Comparison of ENCODE assay signal across 25 cellular contexts in the genomic region with DNA sequence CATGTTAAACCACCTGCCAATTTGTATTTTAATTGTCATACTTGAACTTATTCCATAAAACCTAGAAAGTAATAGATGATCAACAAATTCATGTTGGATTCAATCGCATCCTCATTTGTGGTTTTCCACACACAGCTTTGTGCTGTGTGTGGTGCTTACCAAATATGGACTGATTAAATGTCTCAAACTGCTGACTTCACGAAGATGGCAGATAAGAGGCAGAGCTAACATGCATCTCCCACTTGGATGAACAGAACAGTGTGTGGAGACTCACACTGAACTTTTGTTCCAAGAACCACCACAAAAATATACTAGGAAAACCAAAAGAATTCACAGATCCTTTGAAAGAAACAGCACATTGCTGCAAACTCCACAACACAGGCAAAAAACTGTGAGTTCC.
A peak's percentile ranks its signal among the peaks of the same experiment; 100 is the strongest.
DNase-seq lines count a peak whose midpoint lies in the region; ATAC-seq and TF ChIP-seq lines count a peak whose summit lies in the region.
"Had no signal": no experiment of that assay in that cellular context is flagged by ENCODE, and none has a peak within 500 bp of the region (broad histone marks: within the 10 kb centered on the region; RNA-seq: fewer than 3 reads in every experiment).

No MANE protein-coding gene starts in this region.

- H3K4me3 ChIP-seq in SK-N-MC (peak overlapping the region; percentile 11; the same call in 1 of the 2 replicates), astrocyte of the spinal cord (ENCODE audit: low read depth, low read length) (no peak overlapping the region)
- H3K4me3 ChIP-seq in CD8-positive, alpha-beta memory T cell (ENCODE audit: low read length), result no peak overlapping the region
- H3K4me3 ChIP-seq: GM12878 had no signal

- no peaks in the 10 kb centered on the region for H3K4me1 Mint-ChIP-seq in CD8-positive, alpha-beta memory T cell
- H3K4me1 Mint-ChIP-seq in activated CD4-positive, alpha-beta T cell treated with anti-CD3 and anti-CD28 coated beads, Interleukin-2, amount 10 ng/mL, durations not matched to agents 7 days and 5 days, result no peaks in the 10 kb centered on the region
- H3K4me1 Mint-ChIP-seq: CD4-positive, alpha-beta memory T cell had no signal

- no peak for TF ChIP-seq CTCF in astrocyte of the spinal cord (IDR thresholded peaks at IDR 0.05; ENCODE audit: low read depth, low read length)

- peak overlapping the region; percentile 69 for H3K27ac ChIP-seq in SK-N-MC
- no peak overlapping the region for H3K27ac ChIP-seq in CD8-positive, alpha-beta memory T cell (ENCODE audit: low read depth, low read length)
- H3K27ac ChIP-seq: RWPE1 had no signal

- H3K36me3 ChIP-seq in SK-N-MC (ENCODE audit: insufficient read depth, low read length), result no peaks in the 10 kb centered on the region
- no peaks in the 10 kb centered on the region for H3K36me3 ChIP-seq in CD8-positive, alpha-beta memory T cell (ENCODE audit: insufficient read depth, low read length)

- DNase-seq in EH (ENCODE audit: low read depth) (peak; percentile 43), SK-N-MC (ENCODE audit: low read depth, low spot score) (no peak), astrocyte of the spinal cord (ENCODE audit: low read depth, low spot score) (peak; percentile 65), iris pigment epithelial cell (ENCODE audit: low read depth) (peak; percentile 1), SKM-1 treated with dmso at 0.1 percent for 144 hours (lab: John Stamatoyannopoulos, UW; ENCODE audit: unreplicated experiment) (no peak)
- DNase-seq in CD8-positive, alpha-beta memory T cell, result no peak
- DNase-seq in activated CD4-positive, alpha-beta T cell treated with anti-CD3 and anti-CD28 coated beads, Interleukin-2, amount 10 ng/mL, durations not matched to agents 7 days and 5 days, result no peak
- DNase-seq: AML-193; C1 segment of cervical spinal cord; Caco-2; CD4-positive, alpha-beta memory T cell; EL; GDM1; H9; Karpas-422; NCI-H1092 treated with DMSO at 0.1 percent for 48 hours; NCI-H1436; NCI-H187 treated with DMSO at 0.1 percent for 48 hours; NCI-H526 treated with DMSO at 0.1 percent for 48 hours; SHP77; SW 1271 had no signal

- no peaks in the 10 kb centered on the region for H3K9me3 ChIP-seq in SK-N-MC (ENCODE audit: low read depth, low read length)
- H3K9me3 ChIP-seq in CD8-positive, alpha-beta memory T cell (ENCODE audit: low read length), result no peaks in the 10 kb centered on the region
- H3K9me3 ChIP-seq: Caco-2 had no signal

- no peak overlapping the region for H3K27ac Mint-ChIP-seq in CD8-positive, alpha-beta memory T cell
- no peak overlapping the region for H3K27ac Mint-ChIP-seq in activated CD4-positive, alpha-beta T cell treated with anti-CD3 and anti-CD28 coated beads, Interleukin-2, amount 10 ng/mL, durations not matched to agents 7 days and 5 days
- H3K27ac Mint-ChIP-seq: CD4-positive, alpha-beta memory T cell; H9 had no signal

- H3K36me3 Mint-ChIP-seq in CD8-positive, alpha-beta memory T cell, result no peaks in the 10 kb centered on the region
- H3K36me3 Mint-ChIP-seq in activated CD4-positive, alpha-beta T cell treated with anti-CD3 and anti-CD28 coated beads, Interleukin-2, amount 10 ng/mL, durations not matched to agents 7 days and 5 days (ENCODE audit: low read depth), result no peaks in the 10 kb centered on the region
- H3K36me3 Mint-ChIP-seq: CD4-positive, alpha-beta memory T cell had no signal

- H3K9me3 Mint-ChIP-seq in CD8-positive, alpha-beta memory T cell, result peaks cover 7 to 22% (median 16%) of the 10 kb centered on the region in 5 donors
- H3K9me3 Mint-ChIP-seq in activated CD4-positive, alpha-beta T cell treated with anti-CD3 and anti-CD28 coated beads, Interleukin-2, amount 10 ng/mL, durations not matched to agents 7 days and 5 days, result peaks cover 9% of the 10 kb centered on the region

- ATAC-seq in esophagus mucosa, result no peak
- ATAC-seq: GM12878, Panc1 had no signal

- in situ Hi-C loops in astrocyte of the spinal cord (cut with HindIII; ENCODE audit: low sequenced_read_pairs), result no loop called here

- no peaks in the 10 kb centered on the region for H3K4me1 ChIP-seq in CD8-positive, alpha-beta memory T cell (ENCODE audit: insufficient read depth, low read length)
- H3K4me1 ChIP-seq: Caco-2 had no signal

- no peaks in the 10 kb centered on the region for H3K27me3 ChIP-seq in CD8-positive, alpha-beta memory T cell (ENCODE audit: insufficient read depth, low read length, poor library complexity, severe bottlenecking)

- no peak overlapping the region for H3K4me3 Mint-ChIP-seq in CD8-positive, alpha-beta memory T cell
- no peak overlapping the region for H3K4me3 Mint-ChIP-seq in activated CD4-positive, alpha-beta T cell treated with anti-CD3 and anti-CD28 coated beads, Interleukin-2, amount 10 ng/mL, durations not matched to agents 7 days and 5 days
- H3K4me3 Mint-ChIP-seq: CD4-positive, alpha-beta memory T cell; H9 had no signal

- H3K9ac ChIP-seq in SK-N-MC (ENCODE audit: insufficient read length), result no peak overlapping the region

- POLR2A ChIA-PET in CD8-positive, alpha-beta memory T cell (lab: Charles Lee), result no interaction called here
- POLR2A ChIA-PET in activated CD4-positive, alpha-beta T cell treated with anti-CD3 and anti-CD28 coated beads, Interleukin-2, amount 10 ng/mL, durations not matched to agents 7 days and 5 days (lab: Charles Lee), result no interaction called here

- CTCF ChIA-PET in CD8-positive, alpha-beta memory T cell (lab: Charles Lee), result no interaction called here
- CTCF ChIA-PET in activated CD4-positive, alpha-beta T cell treated with anti-CD3 and anti-CD28 coated beads, Interleukin-2, amount 10 ng/mL, durations not matched to agents 7 days and 5 days (lab: Charles Lee), result no interaction called here

- no peaks in the 10 kb centered on the region for H3K27me3 Mint-ChIP-seq in CD8-positive, alpha-beta memory T cell
- no peaks in the 10 kb centered on the region for H3K27me3 Mint-ChIP-seq in activated CD4-positive, alpha-beta T cell treated with anti-CD3 and anti-CD28 coated beads, Interleukin-2, amount 10 ng/mL, durations not matched to agents 7 days and 5 days
- H3K27me3 Mint-ChIP-seq: CD4-positive, alpha-beta memory T cell had no signal

Comparison
In these comparisons a context has a peak if more than half of its experiments do, and no peak if none do; other contexts are left out.
1. DNase-seq: peak in EH (single experiment), astrocyte of the spinal cord (single experiment) and iris pigment epithelial cell (single experiment); none in SK-N-MC (single experiment), CD8-positive, alpha-beta memory T cell (0 of 5), SKM-1 treated with dmso at 0.1 percent for 144 hours (single experiment) and activated CD4-positive, alpha-beta T cell treated with anti-CD3 and anti-CD28 coated beads, Interleukin-2, amount 10 ng/mL, durations not matched to agents 7 days and 5 days (single experiment).